8 cellular contexts compared by ENCODE assay signal in the genomic region with DNA sequence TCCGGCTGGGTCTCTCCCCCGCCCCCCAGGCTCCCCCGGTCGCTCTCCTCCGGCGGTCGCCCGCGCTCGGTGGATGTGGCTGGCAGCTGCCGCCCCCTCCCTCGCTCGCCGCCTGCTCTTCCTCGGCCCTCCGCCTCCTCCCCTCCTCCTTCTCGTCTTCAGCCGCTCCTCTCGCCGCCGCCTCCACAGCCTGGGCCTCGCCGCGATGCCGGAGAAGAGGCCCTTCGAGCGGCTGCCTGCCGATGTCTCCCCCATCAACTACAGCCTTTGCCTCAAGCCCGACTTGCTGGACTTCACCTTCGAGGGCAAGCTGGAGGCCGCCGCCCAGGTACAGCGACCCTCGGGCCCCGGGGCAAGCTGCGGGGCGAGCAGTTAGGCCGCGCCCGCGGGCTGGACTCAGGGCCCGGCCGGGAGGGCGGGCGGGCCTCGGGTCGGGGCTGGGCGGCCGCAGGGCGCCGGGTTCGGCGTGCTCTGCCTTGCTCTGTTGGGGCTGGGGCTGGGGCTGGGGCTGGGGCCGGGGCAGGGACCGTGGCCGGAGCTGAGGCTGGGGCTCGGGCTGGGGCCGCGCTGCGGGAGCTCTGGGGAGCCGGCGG. TPM values are rescaled to one million over a fixed set of nuclear protein-coding genes. Genes with fewer than 3 reads are reported as not detected.
DNase-seq lines count a peak whose midpoint lies in the region; ATAC-seq, FAIRE-seq and TF ChIP-seq lines count a peak whose summit lies in the region.
"Not testable (repeated sequence)": the region's sequence is repeated elsewhere in the genome, so short reads cannot be mapped to it uniquely, and the experiment has no call there.

No MANE protein-coding gene starts in this region.

- intact Hi-C loops in breast epithelium (cut with DNase I; ENCODE audit: low total_unique reads): not testable (repeated sequence)

- not testable (repeated sequence) for H3K23ac ChIP-seq in trophoblast cell (ENCODE audit: low read length)

- H2BK5ac ChIP-seq in trophoblast cell (ENCODE audit: low read depth, low read length, poor library complexity): peak overlapping the region; percentile 82

- TF ChIP-seq CTCF in GM13977 (IDR thresholded peaks at IDR 0.05; ENCODE audit: extremely low read depth, insufficient read depth, missing control alignments); HEK293 (tag by site-specific recombination; IDR thresholded peaks at IDR 0.05); WTC11 (IDR thresholded peaks at IDR 0.05); breast epithelium (IDR thresholded peaks at IDR 0.05): not testable (repeated sequence)

- not testable (repeated sequence) for H3K27ac Mint-ChIP-seq in WTC11

- H4K91ac ChIP-seq in trophoblast cell (ENCODE audit: low read depth, low read length): peak overlapping the region; percentile 55

- not testable (repeated sequence) for H3K4me2 ChIP-seq in trophoblast cell (ENCODE audit: low read length)

- not testable (repeated sequence) for H3K79me1 ChIP-seq in trophoblast cell (ENCODE audit: low read length)

- H2AFZ ChIP-seq in trophoblast cell (ENCODE audit: insufficient read depth, low read length, poor library complexity): not testable (repeated sequence)

- not testable (repeated sequence) for H4K8ac ChIP-seq in trophoblast cell (ENCODE audit: low read depth, low read length)

- POLR2A ChIA-PET in HEK293 (lab: Yijun Ruan, JAX): interaction anchor here (1.0 to 2.1 kb wide), 3 partner anchors 20 to 118 kb away, joined by 4 to 8 read pairs (median 5); a partner anchor contains a TSS
- POLR2A ChIA-PET in WTC11 (lab: Charles Lee): interaction anchor here (1.2 kb wide), 1 partner anchor 118 kb away, joined by 5 read pairs; a partner anchor contains a TSS

- in situ Hi-C loops in GM13977 (cut with MboI; ENCODE audit: low pct_unique_long_range_greater_than_20kb, low sequenced_read_pairs, unreplicated experiment): not testable (repeated sequence)

- not testable (repeated sequence) for H2AK5ac ChIP-seq in trophoblast cell (ENCODE audit: low read length)

- H3K79me2 ChIP-seq in trophoblast cell (ENCODE audit: control insufficient read depth, insufficient read depth, low read length, poor library complexity): not testable (repeated sequence)

- H3K14ac ChIP-seq in trophoblast cell (ENCODE audit: low read length): peak overlapping the region; percentile 74

- H3K9ac ChIP-seq in trophoblast cell (ENCODE audit: low read length): not testable (repeated sequence)

- H2BK12ac ChIP-seq in trophoblast cell (ENCODE audit: low read length): not testable (repeated sequence)

- WGBS in trophoblast cell (ENCODE audit: extremely low coverage, insufficient coverage, insufficient read length): no CpG with 5 or more reads among the region's 62 CpGs

- ATAC-seq in WTC11: peak; percentile 29

- not testable (repeated sequence) for H3K4me1 ChIP-seq in HEK293 (ENCODE audit: control insufficient read depth, insufficient read depth, low read length); breast epithelium; trophoblast cell (ENCODE audit: control insufficient read depth in 1 of 2, insufficient read depth in 2 of 2, low read length in 2 of 2)

- H3K4me1 Mint-ChIP-seq in WTC11: not testable (repeated sequence)

- not testable (repeated sequence) for H2BK120ac ChIP-seq in trophoblast cell (ENCODE audit: insufficient read depth, low read length, poor library complexity)

- peak; percentile 24 for DNase-seq in GM13977 (ENCODE audit: low spot score)
- peak; percentile 7 for DNase-seq in HuH-7 (ENCODE audit: low spot score)
- not testable (repeated sequence) for DNase-seq in WTC11 (ENCODE audit: low spot score); breast epithelium (ENCODE audit: low spot score in 2 of 2)
- DNase-seq in trophoblast cell: peak in 1 of 2 donors; percentile 13
- DNase-seq in urothelium cell line (ENCODE audit: low spot score): peak; percentile 2

- H3K4me3 Mint-ChIP-seq in WTC11: not testable (repeated sequence)

- H3K9me3 ChIP-seq in HEK293 (ENCODE audit: control insufficient read depth, insufficient read depth, low read depth, low read length); breast epithelium; trophoblast cell (ENCODE audit: insufficient read depth, low read depth, low read length): not testable (repeated sequence)

- H3K27me3 Mint-ChIP-seq in WTC11 (ENCODE audit: low read depth): not testable (repeated sequence)

- H3K18ac ChIP-seq in trophoblast cell (ENCODE audit: low read length): not testable (repeated sequence)

- CTCF ChIA-PET in HEK293 (lab: Yijun Ruan, JAX) (interaction anchor here (1.2 kb wide), 1 partner anchor 87 kb away, joined by 4 read pairs; no protein-coding TSS in a partner anchor), WTC11 (lab: Charles Lee) (interaction anchor here (1.0 kb wide), 1 partner anchor 85 kb away, joined by 3 read pairs; no protein-coding TSS in a partner anchor)

- peak overlapping the region; percentile 84 for H3K27ac ChIP-seq in HEK293 (ENCODE audit: extremely low read depth, low read depth, low read length)
- H3K27ac ChIP-seq in breast epithelium: peak overlapping the region; percentile 90 to 96
- H3K27ac ChIP-seq in trophoblast cell (ENCODE audit: low read depth, low read length): peak overlapping the region; percentile 31

- TF ChIP-seq POLR2A in breast epithelium (IDR thresholded peaks at IDR 0.05): not testable (repeated sequence)

- not testable (repeated sequence) for H3K36me3 Mint-ChIP-seq in WTC11

- not testable (repeated sequence) for FAIRE-seq in urothelium cell line (lab: Jason Lieb, UNC)

- H3K36me3 ChIP-seq in HEK293 (ENCODE audit: control insufficient read depth in 2 of 2, insufficient read depth in 1 of 2, low read length in 2 of 2); breast epithelium; trophoblast cell (ENCODE audit: control insufficient read depth in 1 of 2, insufficient read depth in 2 of 2, low read length in 2 of 2): not testable (repeated sequence)

- H3K27me3 ChIP-seq in breast epithelium; trophoblast cell (ENCODE audit: insufficient read depth, low read length): not testable (repeated sequence)

- not testable (repeated sequence) for H3K9me3 Mint-ChIP-seq in WTC11

- H4K12ac ChIP-seq in trophoblast cell (ENCODE audit: low read depth, low read length): not testable (repeated sequence)

- H3K4me3 ChIP-seq in HEK293 (ENCODE audit: low read depth, low read length) (peak overlapping the region; percentile 75), breast epithelium (peak overlapping the region; percentile 57 to 90 (median 66)), iPS-11a (ENCODE audit: low read depth, low read length) (peak overlapping the region; percentile 43), trophoblast cell (ENCODE audit: low read depth, low read length) (peak overlapping the region; percentile 76)

- H3K4ac ChIP-seq in trophoblast cell (ENCODE audit: low read depth, low read length): not testable (repeated sequence)

RNA-seq across cellular contexts. Expression of a gene that starts 0.4 kb away (rescaled TPM):
- 97.1 to 127 TPM (median 111 TPM) in 3 replicates for total RNA-seq in WTC11 (2021)
- 100 to 1,000 TPM; 106 to 130 (median 117) TPM for total RNA-seq in breast epithelium
- 88.3 and 89.5 TPM in 2 replicates for polyA plus RNA-seq in trophoblast cell (2013)

Comparison
In these comparisons a context has a peak if more than half of its experiments do, and no peak if none do; other contexts are left out.
1. H3K27ac ChIP-seq: peak in every context shown above with its lines; median percentile 93 in breast epithelium; 84 in HEK293; 31 in trophoblast cell.